Comparison of ENCODE assay signal across 8 cellular contexts in the genomic region with DNA sequence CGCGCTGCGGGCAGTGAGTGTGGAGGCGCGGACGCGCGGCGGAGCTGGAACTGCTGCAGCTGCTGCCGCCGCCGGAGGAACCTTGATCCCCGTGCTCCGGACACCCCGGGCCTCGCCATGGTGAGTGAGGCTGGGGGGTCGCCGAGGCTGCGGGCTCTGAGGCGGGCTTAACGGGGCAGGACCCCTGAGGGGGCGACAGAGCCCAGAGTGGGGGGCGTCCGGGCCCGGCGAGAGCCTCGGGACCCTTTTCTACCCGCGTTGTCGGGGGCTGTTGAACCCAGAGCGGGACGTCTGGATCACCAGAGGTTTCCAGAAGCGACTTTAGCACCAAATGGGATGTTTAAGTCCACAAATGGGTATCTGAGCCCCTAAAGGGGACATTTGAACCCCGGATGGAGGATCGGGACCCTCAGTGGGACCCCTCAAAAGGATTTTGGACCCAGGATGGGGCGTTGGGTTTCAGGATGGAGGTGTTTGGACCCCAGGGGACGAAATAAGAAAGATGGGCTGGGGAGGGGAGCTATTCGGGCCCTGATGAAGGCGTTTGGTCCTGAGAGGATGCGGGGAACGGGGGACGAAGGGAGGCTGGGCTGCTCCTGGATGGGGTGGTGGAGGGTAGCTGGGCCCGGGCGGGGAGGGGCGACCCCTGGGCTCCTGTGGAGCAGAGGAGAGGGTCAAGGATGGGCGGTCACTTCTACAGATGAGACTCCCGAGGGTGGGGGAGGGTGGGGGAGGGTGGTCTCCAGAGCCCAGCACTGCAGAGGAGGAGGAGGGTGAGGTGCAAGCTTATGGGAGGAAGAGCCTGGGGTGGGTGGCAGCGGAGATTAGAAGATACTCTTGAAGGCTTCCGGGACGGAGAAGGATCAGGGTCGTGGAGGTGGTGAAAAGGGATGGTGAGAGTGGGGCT. TPM values are rescaled to one million over a fixed set of nuclear protein-coding genes. Genes with fewer than 3 reads are reported as not detected.
DNase-seq lines count a peak whose midpoint lies in the region; ATAC-seq and TF ChIP-seq lines count a peak whose summit lies in the region.

Gene CALM3 (plus strand): TSS at position 13 of the 907 bp plus-strand sequence. CDS start 105 bp downstream, at position 118.

- peaks cover 49% of the 10 kb centered on the region for H3K4me1 ChIP-seq in suprapubic skin

- ATAC-seq in HG02938 (IDR thresholded peaks at IDR 0.05; ENCODE audit: unreplicated experiment) = no peak
- ATAC-seq in GM21367 (IDR thresholded peaks at IDR 0.05; ENCODE audit: unreplicated experiment) = no peak

- TF ChIP-seq POLR2A in NB4 (IDR thresholded peaks at IDR 0.05; ENCODE audit: extremely low read depth, insufficient read length) (peak; percentile 97), lower leg skin (IDR thresholded peaks at IDR 0.05) (no peak), suprapubic skin (IDR thresholded peaks at IDR 0.05) (peak in 1 of 2 donors; percentile 59)

- no peaks in the 10 kb centered on the region for H3K9me3 ChIP-seq in suprapubic skin

- peaks cover 10% of the 10 kb centered on the region for H3K36me3 ChIP-seq in suprapubic skin

- 0 to 2% methylated on average over 35 to 48 of the region's 51 CpGs for WGBS in lower leg skin, 2 donors
- 1% methylated on average over 30 of the region's 51 CpGs for WGBS in suprapubic skin

- peak within 1 kb of the TSS; percentile 96 for H3K27ac ChIP-seq in suprapubic skin

- no peak for TF ChIP-seq CTCF in GM12864 (IDR thresholded peaks at IDR 0.05; ENCODE audit: low read depth, low read length, missing control alignments)
- no peak for TF ChIP-seq CTCF in NB4 (IDR thresholded peaks at IDR 0.05; ENCODE audit: low read depth, low read length)
- no peak for TF ChIP-seq CTCF in lower leg skin (IDR thresholded peaks at IDR 0.05)
- no peak for TF ChIP-seq CTCF in suprapubic skin (IDR thresholded peaks at IDR 0.05)

- intact Hi-C loops in lower leg skin (cut with DNase I; ENCODE audit: low total_unique reads) = no loop called here

- TF ChIP-seq EP300 in suprapubic skin (IDR thresholded peaks at IDR 0.05) = no peak

- DNase-seq in GM12864 (ENCODE audit: low read depth) = no peak
- DNase-seq in NB4 (ENCODE audit: low read depth) = peak; percentile 65
- DNase-seq in cerebellum (ENCODE audit: low spot score) = no peak
- peak in 1 of 2 donors; percentile 88 for DNase-seq in lower leg skin (ENCODE audit: low spot score in 2 of 2)
- peak in 1 of 2 donors; percentile 77 for DNase-seq in suprapubic skin (ENCODE audit: low spot score in 2 of 2)
- DNase-seq in NCI-H1436 (lab: John Stamatoyannopoulos, UW) = no peak

- H3K27me3 ChIP-seq in suprapubic skin = no peaks in the 10 kb centered on the region

- peak within 1 kb of the TSS; percentile 98 for H3K4me3 ChIP-seq in GM12864 (ENCODE audit: low read depth, low read length)
- H3K4me3 ChIP-seq in NB4 (ENCODE audit: low read depth, low read length) = peak within 1 kb of the TSS; percentile 79
- peak within 1 kb of the TSS; percentile 97 for H3K4me3 ChIP-seq in lower leg skin (ENCODE audit: low read depth, poor library complexity, severe bottlenecking)
- peak within 1 kb of the TSS; percentile 78 for H3K4me3 ChIP-seq in suprapubic skin

RNA-seq across cellular contexts. Expression of gene CALM3, which starts in this region (rescaled TPM):
- total RNA-seq in cerebellum (193 TPM), lower leg skin (10 to 100 TPM; 54.6 to 72.8 (median 63.1) TPM), suprapubic skin (100 to 1,000 TPM in 1 of 4 donors, 10 to 100 TPM in 3; 56.0 to 102 (median 78.6) TPM)
